ENCODE assay signal across 8 cellular contexts in genomic region chr3:66500575-66501482, GRCh38. TPM values are rescaled to one million over a fixed set of nuclear protein-coding genes. Genes with fewer than 3 reads are reported as not detected.
DNase-seq lines count a peak whose midpoint lies in the region; ATAC-seq, FAIRE-seq and TF ChIP-seq lines count a peak whose summit lies in the region.

Gene LRIG1, minus strand, starts transcription at chr3:66501022. Its CDS starts 615 bp downstream, at chr3:66500407.

- intact Hi-C loops in T-helper 2 cell treated with Interferon-gamma antibody and Interleukin-4, amounts not matched to agents 100 ng/mL and 5 ng/mL, for 36 hours (cut with micrococcal nuclease) = loop anchor here (1.0 to 5.0 kb wide), 8 partner anchors 11 to 497 kb away; partner anchors contain the start of genes KBTBD8 and SLC25A26
- intact Hi-C loops in right cardiac atrium (cut with DNase I) = loop anchor here in 2 of 4 donors (5.0 to 10.0 kb wide), 3 partner anchors 86 to 314 kb away; no protein-coding TSS in a partner anchor

- under 1% methylated on average over 108 of the region's 109 CpGs for WGBS in right cardiac atrium

- no peaks in the 10 kb centered on the region for H3K9me3 ChIP-seq in right cardiac atrium (ENCODE audit: control insufficient read depth, low read length)

- peaks cover 3% of the 10 kb centered on the region for H3K4me1 ChIP-seq in right cardiac atrium (ENCODE audit: control insufficient read depth, insufficient read depth, low read length)

- TF ChIP-seq CTCF in GM13976 (IDR thresholded peaks at IDR 0.05; ENCODE audit: borderline replicate concordance, control extremely low read depth, extremely low read depth, insufficient read depth, missing control alignments) = peak; percentile 29

- DNase-seq in GM13976 (ENCODE audit: low spot score) = peak; percentile 96
- peak; percentile 66 for DNase-seq in NCI-H1694 (lab: John Stamatoyannopoulos, UW)
- peak; percentile 71 to 100 (median 99) for DNase-seq in anterior cingulate cortex (lab: John Stamatoyannopoulos, UW)
- peak; percentile 100 for DNase-seq in right cardiac atrium
- DNase-seq in pulmonary artery endothelial cell (ENCODE audit: low read depth, low spot score) = peak; percentile 92
- DNase-seq in urothelium cell line (ENCODE audit: low spot score) = peak; percentile 98

- H3K27ac ChIP-seq in right cardiac atrium (ENCODE audit: low read length) = peak within 1 kb of the TSS; percentile 76

- peak within 1 kb of the TSS; percentile 81 for H3K4me3 ChIP-seq in right cardiac atrium (ENCODE audit: low read length)

- in situ Hi-C loops in GM13976 (cut with MboI; ENCODE audit: low sequenced_read_pairs, unreplicated experiment) = no loop called here

- FAIRE-seq in urothelium cell line (lab: Jason Lieb, UNC) = peak; percentile 85

- no peaks in the 10 kb centered on the region for H3K27me3 ChIP-seq in right cardiac atrium (ENCODE audit: control insufficient read depth, insufficient read depth)

- ATAC-seq in HG02870 (IDR thresholded peaks at IDR 0.05; ENCODE audit: unreplicated experiment) = peak; percentile 98
- peak; percentile 98 to 99 for ATAC-seq in right cardiac atrium

RNA-seq across cellular contexts. Expression of gene LRIG1, which starts in this region (rescaled TPM):
- total RNA-seq in T-helper 2 cell treated with Interferon-gamma antibody and Interleukin-4, amounts not matched to agents 100 ng/mL and 5 ng/mL, for 36 hours = 33.9 and 34.2 TPM in 2 replicates
- total RNA-seq in right cardiac atrium (100 to 1,000 TPM; 103 to 140 (median 122) TPM), pulmonary artery endothelial cell (111 and 126 TPM in 2 replicates)
- 80.2 TPM for polyA plus RNA-seq in right cardiac atrium

Comparison
In these comparisons a context has a peak if more than half of its experiments do, and no peak if none do; other contexts are left out.
1. Peak in every context shown above with its lines: DNase-seq, ATAC-seq, H3K4me3 ChIP-seq and H3K27ac ChIP-seq.